ENCODE assay signal across 9 cellular contexts in the genomic region with DNA sequence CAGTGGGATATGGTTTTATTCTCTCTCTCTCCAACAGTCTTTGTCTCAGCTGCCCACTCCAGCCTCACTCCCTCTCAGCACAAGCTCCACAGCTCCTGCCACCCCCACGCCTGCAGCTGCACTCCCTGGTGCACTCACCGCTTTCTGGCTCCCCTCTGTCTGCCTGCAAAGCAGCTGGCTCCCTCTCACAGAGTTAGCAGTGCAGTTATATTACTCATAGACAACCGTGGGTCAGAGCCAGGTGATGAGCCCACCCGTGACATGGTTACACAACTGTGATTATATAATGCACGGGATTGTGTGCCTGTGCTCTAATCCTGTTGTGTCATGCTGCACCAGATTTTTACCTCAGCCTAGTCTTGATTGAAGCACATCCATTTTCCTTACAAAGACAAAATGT.
A peak's percentile ranks its signal among the peaks of the same experiment; 100 is the strongest.
DNase-seq lines count a peak whose midpoint lies in the region; ATAC-seq lines count a peak whose summit lies in the region.
"Had no signal": no experiment of that assay in that cellular context is flagged by ENCODE, and none has a peak within 500 bp of the region (broad histone marks: within the 10 kb centered on the region; RNA-seq: fewer than 3 reads in every experiment).

No MANE protein-coding gene starts in this region.

- H3K36me3 ChIP-seq in neuronal stem cell (replicated peaks in 1 of 2; ENCODE audit: control insufficient read depth in 2 of 2, insufficient read depth in 2 of 2, low read length in 2 of 2), result no peaks in the 10 kb centered on the region

- in situ Hi-C loops in Caki2 (cut with HindIII; ENCODE audit: low pct_unique_long_range_greater_than_20kb, low sequenced_read_pairs), result no loop called here

- no peaks in the 10 kb centered on the region for H3K9me3 ChIP-seq in neuronal stem cell (replicated peaks in 1 of 2; ENCODE audit: control insufficient read depth in 2 of 2, insufficient read depth in 1 of 2, low read depth in 1 of 2, low read length in 2 of 2)

- no CpG with 5 or more reads among the region's 5 CpGs for WGBS in neuronal stem cell (ENCODE audit: extremely low coverage in 2 of 2, insufficient read length in 2 of 2, insufficient replicate concordance in 1 of 2), 2 donors

- H2BK120ac ChIP-seq in neuronal stem cell (ENCODE audit: low read depth, low read length), result no peak overlapping the region

- H3K4me2 ChIP-seq in neuronal stem cell (ENCODE audit: insufficient read depth, low read length, poor library complexity, severe bottlenecking), result no peak overlapping the region

- peak overlapping the region; percentile 20 for H2AFZ ChIP-seq in neuronal stem cell (ENCODE audit: low read length)

- no peak overlapping the region for H3K27ac ChIP-seq in neuronal stem cell (replicated peaks; ENCODE audit: low read length)

- no peak overlapping the region for H3K4me3 ChIP-seq in neuronal stem cell (ENCODE audit: low read length in 2 of 2)

- no peaks in the 10 kb centered on the region for H3K27me3 ChIP-seq in neuronal stem cell (ENCODE audit: control insufficient read depth in 3 of 3, insufficient read depth in 3 of 3, low read depth in 1 of 3, low read length in 3 of 3)

- peak overlapping the region; percentile 31 for H3K18ac ChIP-seq in neuronal stem cell (ENCODE audit: low read length)

- H2BK12ac ChIP-seq in neuronal stem cell (ENCODE audit: low read length), result no peak overlapping the region

- DNase-seq in Caki2 (ENCODE audit: low read depth) (peak; percentile 18), NCI-H2227 treated with DMSO at 0.1 percent for 48 hours (lab: John Stamatoyannopoulos, UW) (peak; percentile 24), neuronal stem cell (ENCODE audit: low spot score) (no peak), NCI-H1694 treated with DMSO at 0.1 percent for 48 hours (lab: John Stamatoyannopoulos, UW) (no peak), NCI-H524 treated with DMSO at 0.1 percent for 48 hours (lab: John Stamatoyannopoulos, UW) (no peak)
- no peak for DNase-seq in stimulated activated CD4-positive, alpha-beta T cell treated with anti-CD3 and anti-CD28 coated beads, Interleukin-4, amount 100 ng/mL, for 1 hour
- DNase-seq: activated CD8-positive, alpha-beta memory T cell treated with anti-CD3 and anti-CD28 coated beads, Interleukin-2, amount 50 U/mL, for 4 hours had no signal

- no peak overlapping the region for H3K14ac ChIP-seq in neuronal stem cell (ENCODE audit: low read length)

- no peak overlapping the region for H2AK5ac ChIP-seq in neuronal stem cell (ENCODE audit: low read depth, low read length)

- H4K8ac ChIP-seq in neuronal stem cell (ENCODE audit: low read depth, low read length), result no peak overlapping the region

- H3K4ac ChIP-seq in neuronal stem cell (ENCODE audit: low read length), result no peak overlapping the region

- peaks cover 0 to 3% of the 10 kb centered on the region in 2 donors for H3K4me1 ChIP-seq in neuronal stem cell (ENCODE audit: control insufficient read depth in 2 of 2, insufficient read depth in 1 of 2, low read depth in 1 of 2, low read length in 2 of 2)

- H3K9ac ChIP-seq in neuronal stem cell (ENCODE audit: low read depth, low read length, poor library complexity), result no peak overlapping the region

- H3K23ac ChIP-seq in neuronal stem cell (ENCODE audit: low read depth, low read length, poor library complexity), result no peak overlapping the region

- no peak overlapping the region for H4K91ac ChIP-seq in neuronal stem cell (ENCODE audit: low read depth, low read length, poor library complexity)

- H3K79me1 ChIP-seq in neuronal stem cell (ENCODE audit: low read depth, low read length), result no peaks in the 10 kb centered on the region

- ATAC-seq in esophagus mucosa, result peak; percentile 68
- ATAC-seq in HG03280 (IDR thresholded peaks at IDR 0.05; ENCODE audit: unreplicated experiment), result no peak

- H2BK5ac ChIP-seq in neuronal stem cell (ENCODE audit: low read length), result no peak overlapping the region

- H2BK15ac ChIP-seq in neuronal stem cell (ENCODE audit: low read length), result no peak overlapping the region

Comparison
In these comparisons a context has a peak if more than half of its experiments do, and no peak if none do; other contexts are left out.
1. DNase-seq: peak in Caki2 (single experiment) and NCI-H2227 treated with DMSO at 0.1 percent for 48 hours (single experiment); none in neuronal stem cell (single experiment), stimulated activated CD4-positive, alpha-beta T cell treated with anti-CD3 and anti-CD28 coated beads, Interleukin-4, amount 100 ng/mL, for 1 hour (single experiment), NCI-H1694 treated with DMSO at 0.1 percent for 48 hours (single experiment) and NCI-H524 treated with DMSO at 0.1 percent for 48 hours (single experiment).